In genomic region chr2:157258520-157259326, GRCh38 we compare ENCODE assay signal across 13 cellular contexts. TPM values are rescaled to one million over a fixed set of nuclear protein-coding genes. Genes with fewer than 3 reads are reported as not detected.
A peak's percentile ranks its signal among the peaks of the same experiment; 100 is the strongest.
DNase-seq lines count a peak whose midpoint lies in the region; ATAC-seq, FAIRE-seq and TF ChIP-seq lines count a peak whose summit lies in the region.
"Had no signal": no experiment of that assay in that cellular context is flagged by ENCODE, and none has a peak within 500 bp of the region (broad histone marks: within the 10 kb centered on the region; RNA-seq: fewer than 3 reads in every experiment).

No MANE protein-coding gene starts in this region.

- H4K20me1 ChIP-seq in OCI-LY3 (ENCODE audit: insufficient read depth, low read length): no peaks in the 10 kb centered on the region

- no peaks in the 10 kb centered on the region for H3K36me3 Mint-ChIP-seq in nephron (ENCODE audit: low read depth)

- no peak overlapping the region for H3K4me2 ChIP-seq in OCI-LY3 (ENCODE audit: low read length)

- H3K27me3 Mint-ChIP-seq in nephron (ENCODE audit: low read depth): peaks cover 8% of the 10 kb centered on the region

- no peak for TF ChIP-seq EP300 in tibial nerve (IDR thresholded peaks at IDR 0.05)

- peak overlapping the region; percentile 63 for H3K4me3 ChIP-seq in AG10803 (ENCODE audit: low read length)
- H3K4me3 ChIP-seq in OCI-LY3 (ENCODE audit: low read length): no peak overlapping the region
- H3K4me3 ChIP-seq in colonic mucosa: peak overlapping the region; percentile 37
- H3K4me3 ChIP-seq in tibial nerve: no peak overlapping the region
- H3K4me3 ChIP-seq: SJCRH30 had no signal

- no peaks in the 10 kb centered on the region for H3K36me3 ChIP-seq in OCI-LY3 (replicated peaks; ENCODE audit: low read depth, low read length)
- no peaks in the 10 kb centered on the region for H3K36me3 ChIP-seq in colonic mucosa
- H3K36me3 ChIP-seq in tibial nerve: no peaks in the 10 kb centered on the region
- H3K36me3 ChIP-seq: BE2C, SJCRH30 had no signal

- TF ChIP-seq CTCF in AG10803 (conservative IDR thresholded peaks at IDR 0.05; ENCODE audit: low read length) (no peak), OCI-LY3 (IDR thresholded peaks at IDR 0.05; ENCODE audit: low read depth, low read length) (no peak), colonic mucosa (IDR thresholded peaks at IDR 0.05) (no peak), nephron (IDR thresholded peaks at IDR 0.05; ENCODE audit: unreplicated experiment in 3 of 3) (no peak), tibial nerve (IDR thresholded peaks at IDR 0.05) (no peak)

- H3K9me3 Mint-ChIP-seq in nephron: no peaks in the 10 kb centered on the region

- intact Hi-C loops in colonic mucosa (cut with DNase I): no loop called here

- no peaks in the 10 kb centered on the region for H3K79me2 ChIP-seq in OCI-LY3 (ENCODE audit: low read length)

- peaks cover 17% of the 10 kb centered on the region for H3K4me1 Mint-ChIP-seq in nephron

- no peak for FAIRE-seq in GM19239 (lab: Jason Lieb, UNC)

- no peak for TF ChIP-seq POLR2A in tibial nerve (IDR thresholded peaks at IDR 0.05)

- H3K27me3 ChIP-seq in OCI-LY3 (ENCODE audit: low read depth, low read length) (no peaks in the 10 kb centered on the region), colonic mucosa (no peaks in the 10 kb centered on the region), tibial nerve (no peaks in the 10 kb centered on the region)
- H3K27me3 ChIP-seq: BE2C, SJCRH30 had no signal

- H3K4me3 Mint-ChIP-seq in nephron: peak overlapping the region in 2 of 3 experiments; percentile 71 to 72

- DNase-seq in AG10803 (ENCODE audit: low read depth) (no peak), colonic mucosa (peak; percentile 55), NCI-H748 treated with DMSO at 0.1 percent for 48 hours (lab: John Stamatoyannopoulos, UW) (no peak), tibial nerve (ENCODE audit: low spot score in 2 of 2) (no peak), GM19239 (ENCODE audit: insufficient read length, low spot score) (no peak)
- DNase-seq: activated CD4-positive, CD25-positive, alpha-beta regulatory T cell; activated T-cell treated with anti-CD3 and anti-CD28 coated beads, Interleukin-2, amount 50 U/mL, for 1 hour; BE2C; NCI-H510A treated with DMSO at 0.1 percent for 48 hours had no signal

- peaks cover 70% of the 10 kb centered on the region for H3K4me1 ChIP-seq in OCI-LY3 (ENCODE audit: low read length)
- no peaks in the 10 kb centered on the region for H3K4me1 ChIP-seq in colonic mucosa
- H3K4me1 ChIP-seq in tibial nerve: peaks cover 0 to 11% (median 3%) of the 10 kb centered on the region in 4 donors
- H3K4me1 ChIP-seq: BE2C had no signal

- WGBS in tibial nerve, 2 donors: 78 to 83% methylated on average over 8 of the region's 8 CpGs

- H3K9ac ChIP-seq in OCI-LY3 (ENCODE audit: low read length): no peak overlapping the region
- H3K9ac ChIP-seq in colonic mucosa (ENCODE audit: low read depth in 2 of 2, low read length in 2 of 2): peak overlapping the region in 1 of 2 donors; percentile 89

- ATAC-seq in HG03196 (IDR thresholded peaks at IDR 0.05; ENCODE audit: unreplicated experiment): no peak

- H3K9me3 ChIP-seq in OCI-LY3 (ENCODE audit: insufficient read depth, low read length) (no peaks in the 10 kb centered on the region), colonic mucosa (no peaks in the 10 kb centered on the region), tibial nerve (no peaks in the 10 kb centered on the region)
- H3K9me3 ChIP-seq: BE2C, SJCRH30 had no signal

- H3K27ac ChIP-seq in OCI-LY3 (ENCODE audit: low read length) (peak overlapping the region; percentile 92; the same call in 1 of the 2 replicates), colonic mucosa (peak overlapping the region; percentile 85), tibial nerve (no peak overlapping the region)
- H3K27ac ChIP-seq: SJCRH30 had no signal

- H2AFZ ChIP-seq in OCI-LY3 (ENCODE audit: low read depth, low read length): 0 out of 2 replicates have a peak overlapping the region, but pooled peaks have one; percentile 20

- no peak overlapping the region for H3K27ac Mint-ChIP-seq in nephron

RNA-seq across cellular contexts. Expression of gene GALNT5, which starts 1.2 kb away (rescaled TPM):
- total RNA-seq in colonic mucosa: 10 to 100 TPM; 52.4 to 56.3 TPM
- under 1 TPM in 3 of 4 donors, not detected in 1; 0.42 to 0.98 (median 0.87) TPM for total RNA-seq in tibial nerve

Comparison
In these comparisons a context has a peak if more than half of its experiments do, and no peak if none do; other contexts are left out.
1. H3K4me3 ChIP-seq: peak in AG10803 (single experiment) and colonic mucosa (single experiment); none in OCI-LY3 (single experiment) and tibial nerve (0 of 4).
2. H3K27ac ChIP-seq: peak in OCI-LY3 (single experiment) and colonic mucosa (single experiment); none in tibial nerve (0 of 4).
3. RNA of gene GALNT5, which starts 1.2 kb away (total RNA-seq): 52.4 to 56.3 TPM in colonic mucosa; 0.42 to 0.98 TPM in tibial nerve; every median in the first group is over 10 times any median in the second.